Comparison of ENCODE assay signal across 1 cellular context in genomic region chr14:92475037-92475436, GRCh38.
TF ChIP-seq lines count a peak whose summit lies in the region.

No MANE protein-coding gene starts in this region.

TF ChIP-seq in IMR-90, 13 proteins besides CTCF, POLR2A, EP300 and RAD21 (continued from another document):
- TF ChIP-seq ELK1 (IDR thresholded peaks at IDR 0.05; ENCODE audit: borderline replicate concordance, low read depth, low read length) (no peak), MAZ (IDR thresholded peaks at IDR 0.05; ENCODE audit: borderline replicate concordance, low read depth, low read length) (no peak), RCOR1 (IDR thresholded peaks at IDR 0.05; ENCODE audit: insufficient replicate concordance, low read length) (no peak), BHLHE40 (IDR thresholded peaks at IDR 0.05; ENCODE audit: low read depth, low read length) (no peak), CEBPB (IDR thresholded peaks at IDR 0.05; ENCODE audit: low read depth, low read length) (no peak), FOS (IDR thresholded peaks at IDR 0.05; ENCODE audit: low read depth, low read length) (no peak), NFE2L2 (IDR thresholded peaks at IDR 0.05; ENCODE audit: low read depth, low read length) (no peak), SMC3 (IDR thresholded peaks at IDR 0.05; ENCODE audit: low read depth, low read length) (no peak), RFX5 (IDR thresholded peaks at IDR 0.05; ENCODE audit: low read depth, low read length) (no peak)
